ENCODE assay signal across 1 cellular context in the genomic region with DNA sequence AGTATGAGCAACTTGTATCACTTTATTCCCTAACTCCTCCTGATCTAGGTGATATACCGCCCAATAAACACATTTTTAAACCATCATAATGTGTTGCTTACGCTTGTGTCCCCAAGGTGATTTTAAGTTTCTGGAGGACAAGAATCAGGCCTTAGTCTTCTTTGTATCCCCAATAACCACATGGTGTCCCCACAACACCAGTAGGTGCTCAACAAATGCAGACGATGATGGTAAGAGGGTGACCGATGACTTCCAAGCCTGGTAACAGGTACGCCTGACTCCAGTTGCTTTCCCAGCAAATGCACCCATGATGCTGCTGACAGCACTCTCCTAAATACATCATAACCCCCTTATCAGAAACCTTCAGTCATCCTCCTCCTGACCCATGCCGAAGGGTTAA.
TF ChIP-seq lines count a peak whose summit lies in the region.

No MANE protein-coding gene starts in this region.

TF ChIP-seq in H1, 55 proteins besides CTCF, POLR2A, EP300 and RAD21:
- TF ChIP-seq RFX5 (IDR thresholded peaks at IDR 0.05; ENCODE audit: borderline replicate concordance, low read depth, low read length) (no peak), NRF1 (IDR thresholded peaks at IDR 0.05; ENCODE audit: low read depth, low read length) (no peak), SIRT6 (IDR thresholded peaks at IDR 0.05; ENCODE audit: low read length) (no peak), SRF (IDR thresholded peaks at IDR 0.05; ENCODE audit: low read depth, low read length) (no peak), SP2 (IDR thresholded peaks at IDR 0.05; ENCODE audit: low read length) (no peak), HDAC2 (IDR thresholded peaks at IDR 0.05; ENCODE audit: borderline replicate concordance in 1 of 2, low read depth in 2 of 2, low read length in 2 of 2) (no peak), TCF12 (IDR thresholded peaks at IDR 0.05; ENCODE audit: low read depth, low read length) (no peak), POLR2AphosphoS5 (IDR thresholded peaks at IDR 0.05; ENCODE audit: low read depth, low read length) (no peak), TAF1 (IDR thresholded peaks at IDR 0.05; ENCODE audit: low read depth, low read length) (no peak), PHF8 (conservative IDR thresholded peaks at IDR 0.05; ENCODE audit: low read depth, low read length) (no peak), TEAD4 (IDR thresholded peaks at IDR 0.05; ENCODE audit: low read depth, low read length) (no peak), FOSL1 (IDR thresholded peaks at IDR 0.05; ENCODE audit: insufficient read depth, low read depth, low read length) (no peak), SP4 (IDR thresholded peaks at IDR 0.05; ENCODE audit: low read length) (no peak), POU5F1 (IDR thresholded peaks at IDR 0.05; ENCODE audit: low read depth, low read length) (no peak), EZH2 (IDR thresholded peaks at IDR 0.05; ENCODE audit: low read depth, low read length, severe bottlenecking) (no peak), NANOG (IDR thresholded peaks at IDR 0.05; ENCODE audit: insufficient read depth, low read depth, low read length, poor library complexity, severe bottlenecking) (no peak), TAF7 (optimal IDR thresholded peaks at IDR 0.05; ENCODE audit: borderline replicate concordance, low read depth, low read length) (no peak)
- TF ChIP-seq, protein P1, sequence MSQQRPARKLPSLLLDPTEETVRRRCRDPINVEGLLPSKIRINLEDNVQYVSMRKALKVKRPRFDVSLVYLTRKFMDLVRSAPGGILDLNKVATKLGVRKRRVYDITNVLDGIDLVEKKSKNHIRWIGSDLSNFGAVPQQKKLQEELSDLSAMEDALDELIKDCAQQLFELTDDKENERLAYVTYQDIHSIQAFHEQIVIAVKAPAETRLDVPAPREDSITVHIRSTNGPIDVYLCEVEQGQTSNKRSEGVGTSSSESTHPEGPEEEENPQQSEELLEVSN (IDR thresholded peaks at IDR 0.05): no peak
- TF ChIP-seq, protein P2, sequence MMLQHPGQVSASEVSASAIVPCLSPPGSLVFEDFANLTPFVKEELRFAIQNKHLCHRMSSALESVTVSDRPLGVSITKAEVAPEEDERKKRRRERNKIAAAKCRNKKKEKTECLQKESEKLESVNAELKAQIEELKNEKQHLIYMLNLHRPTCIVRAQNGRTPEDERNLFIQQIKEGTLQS (IDR thresholded peaks at IDR 0.05; ENCODE audit: insufficient read depth, low read depth, low read length): no peak
TF ChIP-seq in H1: peak in this region for 0.
